ENCODE assay signal across 19 cellular contexts in genomic region chr20:22390543-22390903, GRCh38.
"Had no signal": no experiment of that assay in that cellular context is flagged by ENCODE, and none has a peak within 500 bp of the region (broad histone marks: within the 10 kb centered on the region; RNA-seq: fewer than 3 reads in every experiment).

No MANE protein-coding gene starts in this region.

- ATAC-seq: left lobe of liver; naive thymus-derived CD4-positive, alpha-beta T cell; T-helper 17 cell had no signal

- H3K9me3 ChIP-seq: thyroid gland had no signal

- DNase-seq: activated CD4-positive, alpha-beta memory T cell treated with anti-CD3 and anti-CD28 coated beads for 36 hours; activated CD4-positive, alpha-beta T cell treated with anti-CD3 and anti-CD28 coated beads for 48 hours; activated CD4-positive, CD25-positive, alpha-beta regulatory T cell; activated naive CD4-positive, alpha-beta T cell treated with Interleukin-2 at 50 U/mL for 16 hours; activated naive CD8-positive, alpha-beta T cell treated with anti-CD3 and anti-CD28 coated beads for 36 hours; activated T-cell treated with anti-CD3 and anti-CD28 coated beads, Interleukin-2, amount 50 U/mL, for 48 hours; erythroblast; foreskin fibroblast; naive thymus-derived CD4-positive, alpha-beta T cell; occipital lobe; retina; stimulated activated CD4-positive, alpha-beta T cell treated with anti-CD3 and anti-CD28 coated beads, Interleukin-4, amount 100 ng/mL, for 24 hours; substantia nigra; T-helper 17 cell had no signal

- H3K4me3 ChIP-seq: cardiac muscle cell, lung, thyroid gland had no signal

- H3K27me3 ChIP-seq: thyroid gland had no signal

- FAIRE-seq: endometrium had no signal

- H3K27ac ChIP-seq: cardiac muscle cell had no signal

- H3K36me3 ChIP-seq: cardiac muscle cell, thyroid gland had no signal
